18 cellular contexts compared by ENCODE assay signal in the genomic region with DNA sequence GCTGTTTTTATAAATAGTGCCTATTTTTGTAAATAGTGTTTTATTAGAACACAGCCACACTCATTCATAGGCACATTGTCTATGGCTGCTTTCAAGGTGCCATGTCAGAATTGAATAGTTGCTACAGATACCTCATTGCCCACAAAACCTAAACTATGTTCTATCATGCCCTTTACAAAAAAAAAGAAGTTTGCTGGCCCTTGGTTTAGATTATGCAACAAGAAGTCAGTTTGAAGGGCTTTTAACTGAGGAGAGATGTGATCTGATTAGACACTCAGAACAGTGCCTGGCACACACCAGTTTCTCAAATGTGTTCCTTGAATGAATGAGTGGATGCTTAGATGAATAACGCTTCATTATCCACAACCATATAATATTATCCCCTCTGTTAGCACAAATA.
"Had no signal": no experiment of that assay in that cellular context is flagged by ENCODE, and none has a peak within 500 bp of the region (broad histone marks: within the 10 kb centered on the region; RNA-seq: fewer than 3 reads in every experiment).

No MANE protein-coding gene starts in this region.

- H3K27me3 ChIP-seq: sigmoid colon, thyroid gland had no signal

- H3K27ac Mint-ChIP-seq: activated CD8-positive, alpha-beta T cell treated with anti-CD3 and anti-CD28 coated beads, Interleukin-2, amount 10 ng/mL, durations not matched to agents 7 days and 5 days; activated naive CD8-positive, alpha-beta T cell treated with anti-CD3 and anti-CD28 coated beads, Interleukin-2, amount 10 ng/mL, durations not matched to agents 7 days and 5 days; activated T-cell treated with anti-CD3 and anti-CD28 coated beads, Interleukin-2, amount 50 U/mL, for 24 hours; activated T-helper 2 cell treated with anti-CD3 and anti-CD28 coated beads, Interferon-gamma antibody, Interleukin-2, Interleukin-4, amounts not matched to agents 10 μg/mL and 5 μg/mL and 100 μg/mL, durations not matched to agents 14 hours and 24 hours and 36 hours; mesothelial cell of epicardium; natural killer cell treated with Interleukin-12 subunit alpha and Interleukin-12 subunit beta and Interleukin-15 and Interleukin-18, amount 100 ng/mL, for 72 hours had no signal

- DNase-seq: activated CD4-positive, alpha-beta T cell treated with anti-CD3 and anti-CD28 coated beads for 48 hours; activated CD4-positive, CD25-positive, alpha-beta regulatory T cell; activated CD8-positive, alpha-beta T cell treated with anti-CD3 and anti-CD28 coated beads, Interleukin-2, amount 10 ng/mL, durations not matched to agents 7 days and 5 days; activated naive CD4-positive, alpha-beta T cell treated with Interleukin-2 at 50 U/mL for 16 hours; activated naive CD8-positive, alpha-beta T cell treated with anti-CD3 and anti-CD28 coated beads, Interleukin-2, amount 10 ng/mL, durations not matched to agents 7 days and 5 days; activated T-cell treated with anti-CD3 and anti-CD28 coated beads, Interleukin-2, amount 50 U/mL, for 24 hours; amygdala; dorsolateral prefrontal cortex; glutamatergic neuron; hippocampal formation; nucleus accumbens; sigmoid colon; stimulated activated naive CD4-positive, alpha-beta T cell treated with Interleukin-2 at 50 U/mL for 16 hours; thyroid gland had no signal

- H3K4me3 Mint-ChIP-seq: activated CD8-positive, alpha-beta T cell treated with anti-CD3 and anti-CD28 coated beads, Interleukin-2, amount 10 ng/mL, durations not matched to agents 7 days and 5 days; activated naive CD8-positive, alpha-beta T cell treated with anti-CD3 and anti-CD28 coated beads, Interleukin-2, amount 10 ng/mL, durations not matched to agents 7 days and 5 days; activated T-cell treated with anti-CD3 and anti-CD28 coated beads, Interleukin-2, amount 50 U/mL, for 24 hours; mesothelial cell of epicardium; natural killer cell treated with Interleukin-12 subunit alpha and Interleukin-12 subunit beta and Interleukin-15 and Interleukin-18, amount 100 ng/mL, for 72 hours had no signal

- H3K9me3 Mint-ChIP-seq: activated naive CD8-positive, alpha-beta T cell treated with anti-CD3 and anti-CD28 coated beads, Interleukin-2, amount 10 ng/mL, durations not matched to agents 7 days and 5 days; activated T-cell treated with anti-CD3 and anti-CD28 coated beads, Interleukin-2, amount 50 U/mL, for 24 hours; activated T-helper 2 cell treated with anti-CD3 and anti-CD28 coated beads, Interferon-gamma antibody, Interleukin-2, Interleukin-4, amounts not matched to agents 10 μg/mL and 5 μg/mL and 100 μg/mL, durations not matched to agents 14 hours and 24 hours and 36 hours; mesothelial cell of epicardium; natural killer cell treated with Interleukin-12 subunit alpha and Interleukin-12 subunit beta and Interleukin-15 and Interleukin-18, amount 100 ng/mL, for 72 hours had no signal

- H3K36me3 ChIP-seq: sigmoid colon, thyroid gland had no signal

- H3K4me3 ChIP-seq: dorsolateral prefrontal cortex, lung, sigmoid colon, thyroid gland had no signal

- H3K4me1 Mint-ChIP-seq: activated naive CD8-positive, alpha-beta T cell treated with anti-CD3 and anti-CD28 coated beads, Interleukin-2, amount 10 ng/mL, durations not matched to agents 7 days and 5 days had no signal

- H3K27ac ChIP-seq: dorsolateral prefrontal cortex, sigmoid colon, thyroid gland had no signal

- H3K9me3 ChIP-seq: sigmoid colon, thyroid gland had no signal

- H3K27me3 Mint-ChIP-seq: activated naive CD8-positive, alpha-beta T cell treated with anti-CD3 and anti-CD28 coated beads, Interleukin-2, amount 10 ng/mL, durations not matched to agents 7 days and 5 days had no signal

- H3K36me3 Mint-ChIP-seq: activated naive CD8-positive, alpha-beta T cell treated with anti-CD3 and anti-CD28 coated beads, Interleukin-2, amount 10 ng/mL, durations not matched to agents 7 days and 5 days; mesothelial cell of epicardium; natural killer cell treated with Interleukin-12 subunit alpha and Interleukin-12 subunit beta and Interleukin-15 and Interleukin-18, amount 100 ng/mL, for 72 hours had no signal

- H3K4me1 ChIP-seq: sigmoid colon had no signal
